ENCODE assay signal across 22 cellular contexts in genomic region chr2:138124521-138124920, GRCh38.
DNase-seq lines count a peak whose midpoint lies in the region; ATAC-seq, FAIRE-seq and TF ChIP-seq lines count a peak whose summit lies in the region.
"Had no signal": no experiment of that assay in that cellular context is flagged by ENCODE, and none has a peak within 500 bp of the region (broad histone marks: within the 10 kb centered on the region; RNA-seq: fewer than 3 reads in every experiment).

No MANE protein-coding gene starts in this region.

- H2BK15ac ChIP-seq in mesenchymal stem cell (ENCODE audit: low read depth, poor library complexity, severe bottlenecking), result no peak overlapping the region

- H3K9ac ChIP-seq in HepG2 (ENCODE audit: insufficient read depth, low read depth, low read length) (no peak overlapping the region), mesenchymal stem cell (ENCODE audit: low read length) (no peak overlapping the region)
- H3K9ac ChIP-seq: GM23248 had no signal

- TF ChIP-seq RAD21 in HepG2 (CRISPR knock-in tag; IDR thresholded peaks at IDR 0.05), result no peak

- FAIRE-seq in HepG2 (lab: Jason Lieb, UNC), result no peak
- no peak for FAIRE-seq in pancreas (lab: Jason Lieb, UNC)

- no peak overlapping the region for H4K91ac ChIP-seq in mesenchymal stem cell (ENCODE audit: low read length)

- no peaks in the 10 kb centered on the region for H3K79me1 ChIP-seq in mesenchymal stem cell (replicated peaks; ENCODE audit: low read length, poor library complexity, severe bottlenecking)

- CTCF ChIA-PET in HepG2 (lab: Yijun Ruan, JAX; ENCODE audit: low intra/inter-chr PET ratio, low total read pairs), result no interaction called here

- no peak overlapping the region for H3K18ac ChIP-seq in mesenchymal stem cell (ENCODE audit: low read depth in 1 of 2, low read length in 2 of 2)

- H2AFZ ChIP-seq in HepG2 (ENCODE audit: low read length) (no peak overlapping the region), mesenchymal stem cell (ENCODE audit: low read depth, low read length) (no peak overlapping the region)
- H2AFZ ChIP-seq: GM23248 had no signal

- BruUV-seq in HepG2 (replicated peaks; lab: Mats Ljungman, UMichigan), result no TSS peak

- no peak for DNase-seq in HepG2 (ENCODE audit: low spot score)
- no peak for DNase-seq in right lobe of liver
- DNase-seq in foreskin melanocyte, result peak; percentile 76
- no peak for DNase-seq in mesenchymal stem cell
- no peak for DNase-seq in SHP77 (lab: John Stamatoyannopoulos, UW)
- DNase-seq in SW 1271 (lab: John Stamatoyannopoulos, UW), result no peak
- no peak for DNase-seq in pancreas
- DNase-seq: AML-193, C1 segment of cervical spinal cord, EL, GM23248, HCEC 1CT, MG63, NCI-H1417, NCI-H1694 treated with DMSO at 0.1 percent for 48 hours, NCI-H446, NCI-H526 treated with DMSO at 0.1 percent for 48 hours, OCI-M1, Right ventricle myocardium superior, T-helper 1 cell had no signal

- no peak for ATAC-seq in HepG2
- ATAC-seq in right lobe of liver, result no peak
- ATAC-seq in SK-N-SH treated with all-trans-retinoic acid at 6 μM for 48 hours, result peak; percentile 78; the same call in 2 of the 3 replicates
- ATAC-seq in pancreas, result no peak

- no peak overlapping the region for H2BK12ac ChIP-seq in mesenchymal stem cell (ENCODE audit: low read length in 2 of 2)

- H3K4me2 ChIP-seq in HepG2 (ENCODE audit: low read depth, low read length) (no peak overlapping the region), mesenchymal stem cell (ENCODE audit: low read length, poor library complexity, severe bottlenecking) (no peak overlapping the region)

- H2BK5ac ChIP-seq in mesenchymal stem cell (ENCODE audit: low read depth, low read length, poor library complexity, severe bottlenecking), result no peak overlapping the region

- 96% methylated on average over 2 of the region's 2 CpGs for WGBS in HepG2 (ENCODE audit: low lambda C conversion rate)
- WGBS in right lobe of liver (ENCODE audit: insufficient coverage, low coverage, low lambda C conversion rate, missing lambda C conversion rate), result 90% methylated on average over 2 of the region's 2 CpGs
- WGBS in mesenchymal stem cell, result 80% methylated on average over 1 of the region's 2 CpGs
- 95 to 97% methylated on average over 2 of the region's 2 CpGs for WGBS in pancreas, 2 donors

- intact Hi-C loops in HepG2 (cut with micrococcal nuclease; ENCODE audit: unreplicated experiment) (no loop called here), right lobe of liver (cut with DNase I) (no loop called here), pancreas (cut with DNase I) (no loop called here)

- no peak for TF ChIP-seq CTCF in HepG2 (CRISPR knock-in tag; IDR thresholded peaks at IDR 0.05)
- TF ChIP-seq CTCF in right lobe of liver (IDR thresholded peaks at IDR 0.05), result no peak
- TF ChIP-seq CTCF in pancreas (IDR thresholded peaks at IDR 0.05), result no peak

- H3K27me3 ChIP-seq in HepG2 (ENCODE audit: control insufficient read depth in 1 of 2, insufficient read depth in 2 of 2, low read length in 2 of 2) (no peaks in the 10 kb centered on the region), right lobe of liver (no peaks in the 10 kb centered on the region), mesenchymal stem cell (ENCODE audit: control insufficient read depth in 1 of 2, insufficient read depth in 1 of 2, low read length in 2 of 2) (no peaks in the 10 kb centered on the region), pancreas (no peaks in the 10 kb centered on the region)
- H3K27me3 ChIP-seq: MG63 had no signal

- no peak for TF ChIP-seq POLR2A in HepG2 (IDR thresholded peaks at IDR 0.05; ENCODE audit: insufficient read depth in 1 of 2, low read depth in 2 of 2, low read length in 2 of 2)
- no peak for TF ChIP-seq POLR2A in right lobe of liver (IDR thresholded peaks at IDR 0.05)

- no peaks in the 10 kb centered on the region for H4K20me1 ChIP-seq in HepG2 (ENCODE audit: insufficient read depth, low read length)

- POLR2A ChIA-PET in HepG2 (lab: Yijun Ruan, JAX), result no interaction called here

- in situ Hi-C loops in HepG2 (cut with HindIII; ENCODE audit: extremely low pct_ligation_motif_present, low pct_unique_long_range_greater_than_20kb), result no loop called here

- no peak overlapping the region for H3K14ac ChIP-seq in mesenchymal stem cell (ENCODE audit: low read length in 2 of 2)

- H4K8ac ChIP-seq in mesenchymal stem cell (ENCODE audit: low read length), result no peak overlapping the region

- no peaks in the 10 kb centered on the region for H3K79me2 ChIP-seq in HepG2 (ENCODE audit: insufficient read depth, low read length)

- H2BK120ac ChIP-seq in mesenchymal stem cell (ENCODE audit: low read depth, low read length), result no peak overlapping the region

- H3K4me3 ChIP-seq in HepG2 (replicated peaks in 1 of 3; ENCODE audit: insufficient read depth in 1 of 3, low read depth in 2 of 3, low read length in 3 of 3), result no peak overlapping the region
- no peak overlapping the region for H3K4me3 ChIP-seq in right lobe of liver
- H3K4me3 ChIP-seq in mesenchymal stem cell (ENCODE audit: insufficient read depth in 1 of 2, low read depth in 1 of 2, low read length in 2 of 2), result no peak overlapping the region
- H3K4me3 ChIP-seq in pancreas, result no peak overlapping the region
- H3K4me3 ChIP-seq: GM23248, MG63 had no signal

- H3K36me3 ChIP-seq in HepG2 (replicated peaks in 1 of 2; ENCODE audit: control insufficient read depth in 1 of 2, insufficient read depth in 2 of 2, low read length in 2 of 2), result no peaks in the 10 kb centered on the region
- H3K36me3 ChIP-seq in right lobe of liver, result no peaks in the 10 kb centered on the region
- H3K36me3 ChIP-seq in mesenchymal stem cell (ENCODE audit: control insufficient read depth in 1 of 2, insufficient read depth in 2 of 2, low read depth in 1 of 2, low read length in 2 of 2), result no peaks in the 10 kb centered on the region
- no peaks in the 10 kb centered on the region for H3K36me3 ChIP-seq in pancreas
- H3K36me3 ChIP-seq: MG63 had no signal

- no peak overlapping the region for H2AK5ac ChIP-seq in mesenchymal stem cell (ENCODE audit: low read length, severe bottlenecking)

- H3K27ac ChIP-seq in HepG2 (ENCODE audit: extremely low read length, insufficient read depth, low read length), result no peak overlapping the region
- no peak overlapping the region for H3K27ac ChIP-seq in right lobe of liver
- no peak overlapping the region for H3K27ac ChIP-seq in mesenchymal stem cell (ENCODE audit: low read length, poor library complexity, severe bottlenecking)
- H3K27ac ChIP-seq in pancreas, result no peak overlapping the region
- H3K27ac ChIP-seq: 22Rv1, GM23248 had no signal

- H3K4me1 ChIP-seq in HepG2 (ENCODE audit: insufficient read depth, low read length) (peaks cover 11% of the 10 kb centered on the region), right lobe of liver (no peaks in the 10 kb centered on the region), mesenchymal stem cell (ENCODE audit: control insufficient read depth, insufficient read depth, low read depth, low read length) (peaks cover 1% of the 10 kb centered on the region), pancreas (no peaks in the 10 kb centered on the region)

- no peak for TF ChIP-seq EP300 in HepG2 (IDR thresholded peaks at IDR 0.05; ENCODE audit: low read depth in 2 of 2, low read length in 2 of 2)
- TF ChIP-seq EP300 in HepG2 (CRISPR knock-in tag; IDR thresholded peaks at IDR 0.05; ENCODE audit: borderline replicate concordance), result no peak

- no peak overlapping the region for H3K4ac ChIP-seq in mesenchymal stem cell (ENCODE audit: low read depth in 1 of 2, low read length in 2 of 2)

- H3K9me3 ChIP-seq in HepG2 (ENCODE audit: low read length) (no peaks in the 10 kb centered on the region), right lobe of liver (no peaks in the 10 kb centered on the region), mesenchymal stem cell (ENCODE audit: control insufficient read depth, low read length) (no peaks in the 10 kb centered on the region), pancreas (no peaks in the 10 kb centered on the region)
- H3K9me3 ChIP-seq: MG63 had no signal

- H3K23ac ChIP-seq in mesenchymal stem cell (ENCODE audit: low read length in 2 of 2), result no peak overlapping the region

TF ChIP-seq in HepG2, 621 proteins besides CTCF, POLR2A, EP300 and RAD21:
- TF ChIP-seq CREB1 (IDR thresholded peaks at IDR 0.05), result peak; percentile 44; the same call in 1 of the 2 replicates
- TF ChIP-seq CREB1 (CRISPR knock-in tag; IDR thresholded peaks at IDR 0.05), result no peak
- TF ChIP-seq CBFB (CRISPR knock-in tag; IDR thresholded peaks at IDR 0.05), result no peak
- TF ChIP-seq ATF7 (IDR thresholded peaks at IDR 0.05), result peak; percentile 29; the same call in 1 of the 2 replicates
- no peak for TF ChIP-seq ATF7 (CRISPR knock-in tag; IDR thresholded peaks at IDR 0.05)

TF ChIP-seq in SK-N-SH treated with all-trans-retinoic acid at 6 μM for 48 hours, 23 proteins besides CTCF, POLR2A, EP300 and RAD21:
- TF ChIP-seq ZNF70 (CRISPR knock-in tag; IDR thresholded peaks at IDR 0.05) (no peak), ZFP3 (CRISPR knock-in tag; IDR thresholded peaks at IDR 0.05) (no peak), SNAI2 (CRISPR knock-in tag; IDR thresholded peaks at IDR 0.05) (no peak), ZC3H10 (CRISPR knock-in tag; IDR thresholded peaks at IDR 0.05) (no peak), TCF4 (CRISPR knock-in tag; IDR thresholded peaks at IDR 0.05; ENCODE audit: borderline replicate concordance) (no peak), ISL1 (CRISPR knock-in tag; IDR thresholded peaks at IDR 0.05) (no peak)
- TF ChIP-seq, protein P1, sequence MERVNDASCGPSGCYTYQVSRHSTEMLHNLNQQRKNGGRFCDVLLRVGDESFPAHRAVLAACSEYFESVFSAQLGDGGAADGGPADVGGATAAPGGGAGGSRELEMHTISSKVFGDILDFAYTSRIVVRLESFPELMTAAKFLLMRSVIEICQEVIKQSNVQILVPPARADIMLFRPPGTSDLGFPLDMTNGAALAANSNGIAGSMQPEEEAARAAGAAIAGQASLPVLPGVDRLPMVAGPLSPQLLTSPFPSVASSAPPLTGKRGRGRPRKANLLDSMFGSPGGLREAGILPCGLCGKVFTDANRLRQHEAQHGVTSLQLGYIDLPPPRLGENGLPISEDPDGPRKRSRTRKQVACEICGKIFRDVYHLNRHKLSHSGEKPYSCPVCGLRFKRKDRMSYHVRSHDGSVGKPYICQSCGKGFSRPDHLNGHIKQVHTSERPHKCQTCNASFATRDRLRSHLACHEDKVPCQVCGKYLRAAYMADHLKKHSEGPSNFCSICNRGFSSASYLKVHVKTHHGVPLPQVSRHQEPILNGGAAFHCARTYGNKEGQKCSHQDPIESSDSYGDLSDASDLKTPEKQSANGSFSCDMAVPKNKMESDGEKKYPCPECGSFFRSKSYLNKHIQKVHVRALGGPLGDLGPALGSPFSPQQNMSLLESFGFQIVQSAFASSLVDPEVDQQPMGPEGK (CRISPR knock-in tag; IDR thresholded peaks at IDR 0.05; ENCODE audit: borderline replicate concordance), result peak; percentile 68; the same call in 1 of the 2 replicates
